ENCODE assay signal across 10 cellular contexts in genomic region chr19:15199219-15199651, GRCh38. TPM values are rescaled to one million over a fixed set of nuclear protein-coding genes. Genes with fewer than 3 reads are reported as not detected.
DNase-seq lines count a peak whose midpoint lies in the region; ATAC-seq and TF ChIP-seq lines count a peak whose summit lies in the region.
"Had no signal": no experiment of that assay in that cellular context is flagged by ENCODE, and none has a peak within 500 bp of the region (broad histone marks: within the 10 kb centered on the region; RNA-seq: fewer than 3 reads in every experiment).

No MANE protein-coding gene starts in this region.

- DNase-seq in CD14-positive monocyte (ENCODE audit: low spot score) (no peak), fibroblast of lung (ENCODE audit: low read depth in 2 of 2) (no peak), progenitor cell of endocrine pancreas (ENCODE audit: low spot score, unreplicated experiment) (no peak), NCI-H2196 (lab: John Stamatoyannopoulos, UW; ENCODE audit: unreplicated experiment) (no peak), T1000 (lab: John Stamatoyannopoulos, UW) (no peak), NCI-H1436 (lab: John Stamatoyannopoulos, UW) (no peak)
- DNase-seq: caudate nucleus, GDM1 had no signal

- TF ChIP-seq CTCF in CD14-positive monocyte (IDR thresholded peaks at IDR 0.05) (no peak), fibroblast of lung (conservative IDR thresholded peaks at IDR 0.05 in 1 of 2, IDR thresholded peaks at IDR 0.05 in 1 of 2; ENCODE audit: low read depth in 1 of 2, low read length in 2 of 2) (no peak), progenitor cell of endocrine pancreas (IDR thresholded peaks at IDR 0.05; ENCODE audit: unreplicated experiment) (no peak)

- H3K9me3 ChIP-seq in fibroblast of lung (ENCODE audit: control insufficient read depth, insufficient read depth, low read depth, low read length): no peaks in the 10 kb centered on the region

- H2AFZ ChIP-seq in fibroblast of lung (ENCODE audit: low read length): no peak overlapping the region

- H3K9ac ChIP-seq in fibroblast of lung (ENCODE audit: insufficient read depth, low read length): peak overlapping the region; percentile 8

- peak overlapping the region in 1 of 4 experiments; percentile 72 for H3K4me3 ChIP-seq in fibroblast of lung (replicated peaks in 1 of 4; ENCODE audit: control extremely low read depth in 1 of 4, insufficient read depth in 1 of 4, low read depth in 3 of 4, low read length in 4 of 4)

- peaks cover 36% of the 10 kb centered on the region for H3K4me1 Mint-ChIP-seq in CD14-positive monocyte
- peaks cover 23% of the 10 kb centered on the region for H3K4me1 Mint-ChIP-seq in progenitor cell of endocrine pancreas (ENCODE audit: low read depth)

- H3K4me1 ChIP-seq in fibroblast of lung (ENCODE audit: control insufficient read depth, extremely low read depth, insufficient read depth, low read length): peaks cover 14% of the 10 kb centered on the region

- ATAC-seq in HG03175 (IDR thresholded peaks at IDR 0.05; ENCODE audit: unreplicated experiment): no peak

- H3K4me3 Mint-ChIP-seq in CD14-positive monocyte (peak overlapping the region; percentile 67 to 91), progenitor cell of endocrine pancreas (ENCODE audit: low read depth) (peak overlapping the region; percentile 78)

- H3K9me3 Mint-ChIP-seq in CD14-positive monocyte (peaks cover 0 to 19% (median 15%) of the 10 kb centered on the region in 7 donors), progenitor cell of endocrine pancreas (ENCODE audit: low read depth) (no peaks in the 10 kb centered on the region)

- peak overlapping the region; percentile 25 for H3K4me2 ChIP-seq in fibroblast of lung (ENCODE audit: extremely low read depth, insufficient read depth, low read length)

- no peak overlapping the region for H3K27ac ChIP-seq in fibroblast of lung (ENCODE audit: insufficient read depth, low read length)

- H4K20me1 ChIP-seq in fibroblast of lung (ENCODE audit: control insufficient read depth, extremely low read depth, insufficient read depth, low read length): no peaks in the 10 kb centered on the region

- H3K36me3 ChIP-seq in fibroblast of lung (ENCODE audit: control insufficient read depth, insufficient read depth, low read length): no peaks in the 10 kb centered on the region

- no peaks in the 10 kb centered on the region for H3K79me2 ChIP-seq in fibroblast of lung (ENCODE audit: control insufficient read depth, insufficient read depth, low read length)

- no peaks in the 10 kb centered on the region for H3K27me3 ChIP-seq in fibroblast of lung (ENCODE audit: control insufficient read depth, insufficient read depth, low read length)

- intact Hi-C loops in CD14-positive monocyte (cut with micrococcal nuclease): loop anchor here (5.0 kb wide), 1 partner anchor 33 kb away; the partner anchor contains the start of gene EPHX3 (in 2 of the 2)

- peaks cover 9 to 22% of the 10 kb centered on the region in 2 donors for H3K36me3 Mint-ChIP-seq in CD14-positive monocyte
- peaks cover 5% of the 10 kb centered on the region for H3K36me3 Mint-ChIP-seq in progenitor cell of endocrine pancreas (ENCODE audit: insufficient read depth)

- H3K27me3 Mint-ChIP-seq in CD14-positive monocyte (ENCODE audit: low read depth in 3 of 3) (peaks cover 66 to 79% (median 70%) of the 10 kb centered on the region in 3 donors), progenitor cell of endocrine pancreas (no peaks in the 10 kb centered on the region)

- H3K27ac Mint-ChIP-seq in CD14-positive monocyte (peak overlapping the region in 3 of 7 donors; percentile 5 to 69 (median 32)), progenitor cell of endocrine pancreas (peak overlapping the region; percentile 91)

TF ChIP-seq in PFSK-1, 5 proteins besides CTCF, POLR2A, EP300 and RAD21:
- TF ChIP-seq FOXP2 (optimal IDR thresholded peaks at IDR 0.05; ENCODE audit: borderline replicate concordance, extremely low read depth, extremely low read length, insufficient read depth) (peak; percentile 18), TAF1 (IDR thresholded peaks at IDR 0.05; ENCODE audit: borderline replicate concordance, insufficient read depth, low read length) (no peak)

RNA-seq across cellular contexts. Expression of gene NOTCH3, which starts 1.6 kb away (rescaled TPM):
- polyA plus RNA-seq in CD14-positive monocyte (under 1 TPM in 1 of 2 donors, not detected in 1; 0.05 TPM), fibroblast of lung (3.9 and 42.6 TPM in 2 replicates)
- polyA plus RNA-seq in PFSK-1 (2012; ENCODE audit: insufficient read length, low read depth): 45.7 TPM
- total RNA-seq in fibroblast of lung (18.2 and 26.4 TPM in 2 replicates), progenitor cell of endocrine pancreas (201 and 203 TPM in 2 replicates)
- polyA plus RNA-seq in fibroblast of lung (2012): 7.1 and 75.2 TPM in 2 replicates
- 20.5 and 355 TPM in 2 replicates for polyA minus RNA-seq in fibroblast of lung (ENCODE audit: low replicate concordance)

RNA-seq across cellular contexts. Expression of gene EPHX3, which starts 33.0 kb away (rescaled TPM):
- polyA plus RNA-seq in CD14-positive monocyte (1 to 10 TPM in 1 of 2 donors, under 1 TPM in 1; 0.23 to 1.5 TPM), fibroblast of lung (0.05 and 0.07 TPM in 2 replicates)
- polyA plus RNA-seq in PFSK-1 (2012; ENCODE audit: insufficient read length, low read depth): 0.21 TPM
- total RNA-seq in fibroblast of lung (under 0.01 TPM in 2 replicates), progenitor cell of endocrine pancreas (7.1 and 7.8 TPM in 2 replicates)
- not detected in 2 replicates for polyA plus RNA-seq in fibroblast of lung (2012)
- not detected in 2 replicates for polyA minus RNA-seq in fibroblast of lung (ENCODE audit: low replicate concordance)
